Comparison of ENCODE assay signal across 15 cellular contexts in the genomic region with DNA sequence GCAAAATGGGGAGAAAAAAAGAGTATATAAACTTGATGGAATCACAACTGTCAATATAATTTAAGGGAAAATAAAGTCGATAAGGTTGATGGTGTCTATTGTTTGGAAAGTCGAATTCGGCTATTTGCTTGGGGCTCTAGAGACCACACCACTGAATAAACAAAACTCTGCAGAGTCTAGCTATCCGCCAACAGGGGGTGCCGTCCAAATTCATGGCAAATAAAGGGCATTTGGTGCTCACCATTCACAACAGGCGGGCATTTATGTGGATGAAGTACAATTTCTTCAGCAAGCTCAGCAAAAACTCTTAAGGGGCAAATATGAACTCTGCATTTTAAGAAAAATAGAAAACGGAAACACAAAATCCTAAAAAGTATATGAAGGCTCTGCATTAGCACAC. TPM values are rescaled to one million over a fixed set of nuclear protein-coding genes. Genes with fewer than 3 reads are reported as not detected.
A peak's percentile ranks its signal among the peaks of the same experiment; 100 is the strongest.
DNase-seq lines count a peak whose midpoint lies in the region; ATAC-seq and TF ChIP-seq lines count a peak whose summit lies in the region.
"Had no signal": no experiment of that assay in that cellular context is flagged by ENCODE, and none has a peak within 500 bp of the region (broad histone marks: within the 10 kb centered on the region; RNA-seq: fewer than 3 reads in every experiment).

No MANE protein-coding gene starts in this region.

- intact Hi-C loops in MCF 10A (cut with micrococcal nuclease) = no loop called here
- intact Hi-C loops in breast epithelium (cut with DNase I; ENCODE audit: low total_unique reads) = no loop called here

- H3K27ac ChIP-seq in breast epithelium (no peak overlapping the region), subcutaneous abdominal adipose tissue (ENCODE audit: low read depth, low read length) (peak overlapping the region; percentile 100)
- H3K27ac ChIP-seq: upper lobe of left lung had no signal

- H3K36me3 Mint-ChIP-seq in MCF 10A (ENCODE audit: insufficient read depth, unreplicated experiment) = peaks cover 5% of the 10 kb centered on the region

- no peak overlapping the region for H3K4me3 Mint-ChIP-seq in MCF 10A (ENCODE audit: unreplicated experiment)
- H3K4me3 Mint-ChIP-seq: activated CD8-positive, alpha-beta T cell treated with anti-CD3 and anti-CD28 coated beads, Interleukin-2, amount 10 ng/mL, durations not matched to agents 7 days and 5 days; T-helper 1 cell treated with Interleukin-12 subunit alpha and Interleukin-12 subunit beta and Interleukin-4 antibody, amounts not matched to agents 30 μg/mL and 1 μg/mL, for 36 hours had no signal

- H3K4me1 ChIP-seq in breast epithelium (no peaks in the 10 kb centered on the region), subcutaneous abdominal adipose tissue (ENCODE audit: control insufficient read depth in 5 of 5, insufficient read depth in 5 of 5, low read length in 5 of 5) (peaks cover 3 to 77% (median 60%) of the 10 kb centered on the region in 5 donors)

- BruUV-seq in MCF 10A (replicated peaks; lab: Mats Ljungman, UMichigan) = no TSS peak

- H3K4me1 Mint-ChIP-seq in MCF 10A (ENCODE audit: insufficient read depth, unreplicated experiment) = peaks cover 6% of the 10 kb centered on the region

- no peak for TF ChIP-seq POLR2A in breast epithelium (IDR thresholded peaks at IDR 0.05)

- no peak for ATAC-seq in HG03280 (IDR thresholded peaks at IDR 0.05; ENCODE audit: unreplicated experiment)
- ATAC-seq: activated CD8-positive, alpha-beta T cell treated with anti-CD3 and anti-CD28 coated beads, Interleukin-2, amount 10 ng/mL, durations not matched to agents 7 days and 5 days had no signal

- H3K27me3 ChIP-seq in breast epithelium = no peaks in the 10 kb centered on the region
- H3K27me3 ChIP-seq in subcutaneous abdominal adipose tissue (ENCODE audit: control insufficient read depth in 5 of 5, insufficient read depth in 4 of 5, low read length in 5 of 5) = no peaks in the 10 kb centered on the region
- H3K27me3 ChIP-seq: upper lobe of left lung had no signal

- no peaks in the 10 kb centered on the region for H3K27me3 Mint-ChIP-seq in MCF 10A (ENCODE audit: insufficient read depth, unreplicated experiment)

- H3K9me3 Mint-ChIP-seq in MCF 10A (ENCODE audit: unreplicated experiment) = no peaks in the 10 kb centered on the region
- H3K9me3 Mint-ChIP-seq: T-helper 1 cell treated with Interleukin-12 subunit alpha and Interleukin-12 subunit beta and Interleukin-4 antibody, amounts not matched to agents 30 μg/mL and 1 μg/mL, for 36 hours had no signal

- H3K27ac Mint-ChIP-seq in MCF 10A (ENCODE audit: low read depth, unreplicated experiment) = no peak overlapping the region
- H3K27ac Mint-ChIP-seq: activated CD8-positive, alpha-beta T cell treated with anti-CD3 and anti-CD28 coated beads, Interleukin-2, amount 10 ng/mL, durations not matched to agents 7 days and 5 days; T-helper 1 cell treated with Interleukin-12 subunit alpha and Interleukin-12 subunit beta and Interleukin-4 antibody, amounts not matched to agents 30 μg/mL and 1 μg/mL, for 36 hours had no signal

- no peaks in the 10 kb centered on the region for H3K36me3 ChIP-seq in breast epithelium
- peaks cover 56 to 93% (median 64%) of the 10 kb centered on the region in 5 donors for H3K36me3 ChIP-seq in subcutaneous abdominal adipose tissue (ENCODE audit: control insufficient read depth in 5 of 5, insufficient read depth in 5 of 5, low read length in 5 of 5)

- H3K4me3 ChIP-seq in breast epithelium = no peak overlapping the region
- H3K4me3 ChIP-seq in epithelial cell of proximal tubule (ENCODE audit: low read depth, low read length) = no peak overlapping the region
- H3K4me3 ChIP-seq in subcutaneous abdominal adipose tissue (ENCODE audit: low read depth in 1 of 5, low read length in 5 of 5) = no peak overlapping the region
- H3K4me3 ChIP-seq: upper lobe of left lung had no signal

- POLR2A ChIA-PET in MCF 10A (lab: Yijun Ruan, JAX) = interaction anchor here (0.6 to 1.3 kb wide), 4 partner anchors 163 to 257 kb away, joined by 3 to 4 read pairs (median 4); partner anchors contain the start of gene SEMA3C

- no peak overlapping the region for H3K9ac ChIP-seq in subcutaneous abdominal adipose tissue (ENCODE audit: low read length in 5 of 5)

- TF ChIP-seq CTCF in MCF 10A (IDR thresholded peaks at IDR 0.05; ENCODE audit: unreplicated experiment) (peak; percentile 9), breast epithelium (IDR thresholded peaks at IDR 0.05) (no peak), epithelial cell of proximal tubule (conservative IDR thresholded peaks at IDR 0.05; ENCODE audit: low read depth, low read length) (peak; percentile 53)

- DNase-seq in MCF 10A (ENCODE audit: unreplicated experiment) (no peak), breast epithelium (ENCODE audit: low spot score in 2 of 2) (no peak), NOMO-1 treated with DMSO at 0.1 percent for 48 hours (lab: John Stamatoyannopoulos, UW; ENCODE audit: unreplicated experiment) (peak; percentile 39), epithelial cell of proximal tubule (ENCODE audit: low read depth) (no peak), SIG-M5 treated with dmso at 0.1 percent for 504 hours (lab: John Stamatoyannopoulos, UW; ENCODE audit: unreplicated experiment) (no peak)
- no peak for DNase-seq in activated CD4-positive, CD25-positive, alpha-beta regulatory T cell (lab: John Stamatoyannopoulos, UW)
- DNase-seq: activated CD8-positive, alpha-beta T cell treated with anti-CD3 and anti-CD28 coated beads, Interleukin-2, amount 10 ng/mL, durations not matched to agents 7 days and 5 days; activated naive CD4-positive, alpha-beta T cell; DND-41; NCI-H1417; stimulated activated CD4-positive, alpha-beta T cell treated with anti-CD3 and anti-CD28 coated beads, Interleukin-12 subunit alpha, Interleukin-12 subunit beta, amount 100 ng/mL, for 4 hours; upper lobe of left lung had no signal

- H3K9me3 ChIP-seq in breast epithelium = no peaks in the 10 kb centered on the region
- H3K9me3 ChIP-seq in subcutaneous abdominal adipose tissue (ENCODE audit: control insufficient read depth in 5 of 5, low read length in 5 of 5) = no peaks in the 10 kb centered on the region
- H3K9me3 ChIP-seq: upper lobe of left lung had no signal

- CTCF ChIA-PET in MCF 10A (lab: Yijun Ruan, JAX) = interaction anchor here (0.6 to 5.6 kb wide), 9 partner anchors 11 to 360 kb away, joined by 3 to 77 read pairs (median 4); no protein-coding TSS in a partner anchor

RNA-seq across cellular contexts. Expression of gene CD36, which starts 23.3 kb away (rescaled TPM):
- total RNA-seq in MCF 10A (2022) = 0.12 and 0.27 TPM in 2 replicates
- total RNA-seq in breast epithelium = 1,000 to 10,000 TPM in 1 of 3 donors, 100 to 1,000 TPM in 2; 240 to 2,026 (median 919) TPM
- total RNA-seq in epithelial cell of proximal tubule = not detected in 2 replicates
- total RNA-seq: activated CD8-positive, alpha-beta T cell treated with anti-CD3 and anti-CD28 coated beads, Interleukin-2, amount 10 ng/mL, durations not matched to agents 7 days and 5 days had no signal

Comparison
In these comparisons a context has a peak if more than half of its experiments do, and no peak if none do; other contexts are left out.
1. CTCF ChIP-seq: peak in MCF 10A (single experiment) and epithelial cell of proximal tubule (single experiment); none in breast epithelium (0 of 3).
2. RNA of gene CD36, which starts 23.3 kb away (total RNA-seq): 240 to 2,026 TPM in breast epithelium; 0.12 to 0.27 TPM in MCF 10A and not detected in epithelial cell of proximal tubule; every median in the first group is over 100 times any median in the second.